29 cellular contexts compared by ENCODE assay signal in genomic region chr4:166073783-166074182, GRCh38.
"Had no signal": no experiment of that assay in that cellular context is flagged by ENCODE, and none has a peak within 500 bp of the region (broad histone marks: within the 10 kb centered on the region; RNA-seq: fewer than 3 reads in every experiment).

No MANE protein-coding gene starts in this region.

- H3K27me3 ChIP-seq: ascending aorta, breast epithelium, dorsolateral prefrontal cortex, heart left ventricle had no signal

- H3K27ac ChIP-seq: ascending aorta, breast epithelium, coronary artery, dorsolateral prefrontal cortex, heart left ventricle, WERI-Rb-1 had no signal

- FAIRE-seq: frontal cortex had no signal

- DNase-seq: activated B cell treated with CpG ODN at 0.5 μM for 24 hours; activated CD4-positive, alpha-beta T cell treated with anti-CD3 and anti-CD28 coated beads for 48 hours; activated CD4-positive, alpha-beta T cell treated with anti-CD3 and anti-CD28 coated beads, Interleukin-2, amount 50 U/mL, for 1 hour; activated CD4-positive, alpha-beta T cell treated with anti-CD3 and anti-CD28 coated beads, Interleukin-2, amount 50 U/mL, for 48 hours; activated CD8-positive, alpha-beta memory T cell treated with anti-CD3 and anti-CD28 coated beads, Interleukin-2, amount 10 ng/mL, durations not matched to agents 7 days and 5 days; activated CD8-positive, alpha-beta memory T cell treated with anti-CD3 and anti-CD28 coated beads, Interleukin-2, amount 50 U/mL, for 4 hours; activated CD8-positive, alpha-beta T cell treated with anti-CD3 and anti-CD28 coated beads for 36 hours; activated gamma-delta T cell; activated naive CD4-positive, alpha-beta T cell; activated naive CD4-positive, alpha-beta T cell treated with anti-CD3 and anti-CD28 coated beads, Interleukin-2, amount 10 ng/mL, durations not matched to agents 7 days and 5 days; activated naive CD8-positive, alpha-beta T cell treated with anti-CD3 and anti-CD28 coated beads, Interleukin-2, amount 10 ng/mL, durations not matched to agents 7 days and 5 days; activated T-cell treated with anti-CD3 and anti-CD28 coated beads, Interleukin-2, amount 50 U/mL, for 1 hour; activated T-cell treated with anti-CD3 and anti-CD28 coated beads, Interleukin-2, amount 50 U/mL, for 48 hours; dorsolateral prefrontal cortex; effector memory CD4-positive, alpha-beta T cell; endodermal cell; foreskin fibroblast; heart left ventricle; T-helper 1 cell; T-helper 17 cell; T1000; WERI-Rb-1 had no signal

- H3K4me1 ChIP-seq: ascending aorta, breast epithelium, heart left ventricle had no signal

- H3K36me3 ChIP-seq: ascending aorta, breast epithelium, heart left ventricle, WERI-Rb-1 had no signal

- H3K9me3 ChIP-seq: ascending aorta, breast epithelium, heart left ventricle had no signal

- H3K4me3 ChIP-seq: ascending aorta, breast epithelium, coronary artery, dorsolateral prefrontal cortex, heart left ventricle had no signal

- ATAC-seq: activated CD4-positive, CD25-positive, alpha-beta regulatory T cell treated with anti-CD3 and anti-CD28 coated beads, Interleukin-2, amount 50 U/mL, for 24 hours; activated CD8-positive, alpha-beta memory T cell treated with anti-CD3 and anti-CD28 coated beads, Interleukin-2, amount 10 ng/mL, durations not matched to agents 7 days and 5 days; activated CD8-positive, alpha-beta T cell treated with anti-CD3 and anti-CD28 coated beads for 36 hours; activated naive CD4-positive, alpha-beta T cell treated with anti-CD3 and anti-CD28 coated beads, Interleukin-2, amount 50 U/mL, for 72 hours; esophagus mucosa; heart left ventricle; T-helper 17 cell had no signal
